In the genomic region with DNA sequence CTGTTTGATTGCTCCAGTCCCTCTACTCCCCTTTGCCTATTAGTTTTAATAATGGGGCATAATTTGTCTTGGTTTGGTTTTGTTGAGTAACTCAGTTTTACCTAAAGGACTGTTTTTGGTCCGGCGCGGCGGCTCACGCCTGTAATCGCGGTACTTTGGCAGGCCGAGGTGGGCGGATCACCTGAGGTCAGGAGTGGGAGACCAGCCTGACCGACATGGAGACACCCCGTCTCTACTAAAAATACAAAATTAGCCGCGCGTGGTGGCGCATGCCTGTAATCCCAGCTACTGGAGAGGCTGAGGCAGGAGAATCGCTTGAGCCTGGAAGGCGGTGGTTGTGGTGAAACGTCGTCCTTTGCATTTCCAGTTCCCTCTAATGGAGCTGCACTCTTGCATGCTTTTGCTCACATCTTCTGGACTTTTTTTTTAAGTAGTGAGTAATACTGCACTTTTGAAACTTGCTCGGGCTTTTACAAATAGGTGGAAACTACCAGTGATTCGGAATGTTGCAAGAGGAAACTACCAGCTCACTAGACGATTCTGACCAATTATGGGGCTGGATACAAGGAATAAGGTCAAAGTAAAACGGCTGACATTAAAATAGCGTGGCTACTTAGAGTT, we compare ENCODE assay signal across 8 cellular contexts. TPM values are rescaled to one million over a fixed set of nuclear protein-coding genes. Genes with fewer than 3 reads are reported as not detected.
DNase-seq lines count a peak whose midpoint lies in the region; ATAC-seq and TF ChIP-seq lines count a peak whose summit lies in the region.

No MANE protein-coding gene starts in this region.

- ATAC-seq in GM21723 (IDR thresholded peaks at IDR 0.05; ENCODE audit: unreplicated experiment), result peak; percentile 6
- peak; percentile 10 for ATAC-seq in IMR-90 (ENCODE audit: low read depth)
- no peak for ATAC-seq in activated CD8-positive, alpha-beta memory T cell treated with anti-CD3 and anti-CD28 coated beads, Interleukin-2, amount 10 ng/mL, durations not matched to agents 7 days and 5 days

- H3K27ac ChIP-seq in IMR-90 (ENCODE audit: insufficient read depth, low read length), result peak overlapping the region; percentile 62

- H3K4me1 Mint-ChIP-seq in activated CD8-positive, alpha-beta memory T cell treated with anti-CD3 and anti-CD28 coated beads, Interleukin-2, amount 10 ng/mL, durations not matched to agents 7 days and 5 days, result peaks cover 33% of the 10 kb centered on the region

- H3K36me3 ChIP-seq in IMR-90 (ENCODE audit: control insufficient read depth, insufficient read depth, low read length), result peaks cover 18% of the 10 kb centered on the region

- H2BK5ac ChIP-seq in IMR-90 (ENCODE audit: low read depth, low read length, poor library complexity, severe bottlenecking), result peak overlapping the region; percentile 57

- H3K27ac Mint-ChIP-seq in activated CD8-positive, alpha-beta memory T cell treated with anti-CD3 and anti-CD28 coated beads, Interleukin-2, amount 10 ng/mL, durations not matched to agents 7 days and 5 days, result peak overlapping the region; percentile 82

- H4K5ac ChIP-seq in IMR-90 (ENCODE audit: low read depth, low read length), result peak overlapping the region; percentile 42; the same call in 1 of the 2 replicates

- CTCF ChIA-PET in IMR-90 (lab: Yijun Ruan, JAX), result interaction anchor here (0.9 to 1.6 kb wide), 2 partner anchors 31 to 88 kb away, joined by 3 to 6 read pairs; no protein-coding TSS in a partner anchor
- CTCF ChIA-PET in activated CD8-positive, alpha-beta memory T cell treated with anti-CD3 and anti-CD28 coated beads, Interleukin-2, amount 10 ng/mL, durations not matched to agents 7 days and 5 days (lab: Charles Lee), result interaction anchor here (0.7 to 2.2 kb wide), 8 partner anchors 12 to 87 kb away, joined by 3 to 10 read pairs (median 6); no protein-coding TSS in a partner anchor

- POLR2A ChIA-PET in IMR-90 (lab: Charles Lee; ENCODE audit: unreplicated experiment), result no interaction called here

- H3K4me1 ChIP-seq in IMR-90 (ENCODE audit: control insufficient read depth, insufficient read depth, low read length), result peaks cover 9% of the 10 kb centered on the region

- dilution Hi-C loops in IMR-90 (cut with HindIII; ENCODE audit: low sequenced_read_pairs, unreplicated experiment), result no loop called here

- H3K79me1 ChIP-seq in IMR-90 (ENCODE audit: low read depth in 1 of 2, low read length in 2 of 2), result peaks cover 7 to 28% of the 10 kb centered on the region in 2 experiments

- no peak overlapping the region for H2AK5ac ChIP-seq in IMR-90 (ENCODE audit: low read depth, low read length)

- H3K23ac ChIP-seq in IMR-90 (ENCODE audit: low read depth, low read length), result peak overlapping the region; percentile 39

- TF ChIP-seq RAD21 in IMR-90 (IDR thresholded peaks at IDR 0.05; ENCODE audit: low read length), result no peak

- no peak for TF ChIP-seq POLR2A in IMR-90 (IDR thresholded peaks at IDR 0.05; ENCODE audit: low read depth, low read length)

- peak overlapping the region; percentile 19; the same call in 1 of the 2 replicates for H3K4me3 ChIP-seq in IMR-90 (ENCODE audit: insufficient read depth, low read depth, low read length)
- H3K4me3 ChIP-seq in foreskin fibroblast (ENCODE audit: low read depth in 1 of 2, low read length in 2 of 2), result peak overlapping the region; percentile 31 to 43

- H2BK20ac ChIP-seq in IMR-90 (ENCODE audit: low read depth, low read length), result no peak overlapping the region

- H3K4ac ChIP-seq in IMR-90 (ENCODE audit: low read depth, low read length), result peak overlapping the region; percentile 30; the same call in 1 of the 2 replicates

- intact Hi-C loops in IMR-90 (cut with micrococcal nuclease), result loop anchor here (1.0 to 5.0 kb wide), 4 partner anchors 31 to 87 kb away; partner anchors contain the start of gene CANX

- BruUV-seq in IMR-90 (replicated peaks; lab: Mats Ljungman, UMichigan), result no TSS peak

- in situ Hi-C loops in IMR-90 (cut with MboI; ENCODE audit: low sequenced_read_pairs), result no loop called here

- H4K91ac ChIP-seq in IMR-90 (ENCODE audit: insufficient read depth, low read depth, low read length), result no peak overlapping the region

- no peak overlapping the region for H2AFZ ChIP-seq in IMR-90 (replicated peaks; ENCODE audit: low read length, poor library complexity)

- WGBS in IMR-90 (ENCODE audit: extremely low coverage in 2 of 2, insufficient read length in 1 of 2), 2 experiments, result 67% methylated on average over 3 of the region's 24 CpGs; no CpG with 5 or more reads in 1 of the 2 experiments

- no peaks in the 10 kb centered on the region for H3K9me3 Mint-ChIP-seq in activated CD8-positive, alpha-beta memory T cell treated with anti-CD3 and anti-CD28 coated beads, Interleukin-2, amount 10 ng/mL, durations not matched to agents 7 days and 5 days (ENCODE audit: low read depth)

- 0 out of 2 replicates have a peak overlapping the region, but pooled peaks have one; percentile 17 for H3K56ac ChIP-seq in IMR-90 (ENCODE audit: extremely low read depth, insufficient read depth, low read length)

- H3K36me3 Mint-ChIP-seq in activated CD8-positive, alpha-beta memory T cell treated with anti-CD3 and anti-CD28 coated beads, Interleukin-2, amount 10 ng/mL, durations not matched to agents 7 days and 5 days, result peaks cover 33% of the 10 kb centered on the region

- peak overlapping the region; percentile 41 for H3K4me2 ChIP-seq in IMR-90 (ENCODE audit: low read depth, low read length)

- H3K27me3 Mint-ChIP-seq in activated CD8-positive, alpha-beta memory T cell treated with anti-CD3 and anti-CD28 coated beads, Interleukin-2, amount 10 ng/mL, durations not matched to agents 7 days and 5 days, result no peaks in the 10 kb centered on the region

- H2BK15ac ChIP-seq in IMR-90 (ENCODE audit: low read depth, low read length), result no peak overlapping the region

- peak overlapping the region; percentile 16 to 22; a peak in 3 of 4 replicates for H4K8ac ChIP-seq in IMR-90 (ENCODE audit: low read depth in 2 of 2, low read length in 2 of 2)

- H4K20me1 ChIP-seq in IMR-90 (ENCODE audit: insufficient read depth, low read length), result peaks cover 35% of the 10 kb centered on the region

- peaks cover 3% of the 10 kb centered on the region; the same call in 1 of the 2 replicates for H3K9me1 ChIP-seq in IMR-90 (ENCODE audit: insufficient read depth, low read length)

- no peak overlapping the region for H2AK9ac ChIP-seq in IMR-90 (replicated peaks; ENCODE audit: low read depth, low read length, poor library complexity)

- peak overlapping the region; percentile 21; the same call in 1 of the 2 replicates for H3K9ac ChIP-seq in IMR-90 (ENCODE audit: low read depth, low read length)

- no peaks in the 10 kb centered on the region for H3K27me3 ChIP-seq in IMR-90 (ENCODE audit: control insufficient read depth, insufficient read depth, low read length)

- peak; percentile 82 for DNase-seq in GF-D8 (lab: John Stamatoyannopoulos, UW)
- peak; percentile 89 for DNase-seq in IMR-90
- peak; percentile 45 for DNase-seq in activated CD8-positive, alpha-beta memory T cell treated with anti-CD3 and anti-CD28 coated beads, Interleukin-2, amount 10 ng/mL, durations not matched to agents 7 days and 5 days
- peak; percentile 83 to 89 for DNase-seq in foreskin fibroblast
- peak; percentile 92 for DNase-seq in renal cortical epithelial cell (ENCODE audit: low read depth)
- no peak for DNase-seq in GM19238 (ENCODE audit: insufficient read length, low spot score)
- no peak for DNase-seq in NCI-H2107 (lab: John Stamatoyannopoulos, UW)

- H3K9me3 ChIP-seq in IMR-90 (ENCODE audit: control insufficient read depth, insufficient read depth, low read length), result no peaks in the 10 kb centered on the region

- H3K14ac ChIP-seq in IMR-90 (replicated peaks; ENCODE audit: low read depth, low read length), result no peak overlapping the region

- H3K4me3 Mint-ChIP-seq in activated CD8-positive, alpha-beta memory T cell treated with anti-CD3 and anti-CD28 coated beads, Interleukin-2, amount 10 ng/mL, durations not matched to agents 7 days and 5 days, result peak overlapping the region; percentile 96

- TF ChIP-seq CTCF in IMR-90 (conservative IDR thresholded peaks at IDR 0.05; ENCODE audit: low read depth, low read length) (no peak), foreskin fibroblast (IDR thresholded peaks at IDR 0.05; ENCODE audit: low read depth, low read length) (no peak)

- peak overlapping the region; percentile 53; the same call in 1 of the 2 replicates for H3K18ac ChIP-seq in IMR-90 (ENCODE audit: low read depth, low read length)

- no peak overlapping the region for H2BK120ac ChIP-seq in IMR-90 (ENCODE audit: low read depth, low read length)

TF ChIP-seq in IMR-90, 13 proteins besides CTCF, POLR2A, EP300 and RAD21 (continues in another document):
- peak; percentile 90 for TF ChIP-seq CEBPB (IDR thresholded peaks at IDR 0.05; ENCODE audit: low read depth, low read length)
- no peak for TF ChIP-seq RCOR1 (IDR thresholded peaks at IDR 0.05; ENCODE audit: insufficient replicate concordance, low read length)

RNA-seq across cellular contexts. Expression of gene MAML1, which starts 0.7 kb away (rescaled TPM):
- 4.7 TPM in 2 replicates for total RNA-seq in IMR-90 (2012; rRNA removed)
- 10.2 and 20.4 TPM in 2 replicates for polyA plus RNA-seq in IMR-90 (2012; rRNA removed)
- 4.5 and 7.3 TPM in 2 replicates for polyA plus RNA-seq in IMR-90 (2012; cell fraction: cytosol; rRNA removed)
- polyA plus RNA-seq in IMR-90 (2012; cell fraction: nucleus; rRNA removed; ENCODE audit: low replicate concordance), result 13.3 and 15.0 TPM in 2 replicates
- total RNA-seq in activated CD8-positive, alpha-beta memory T cell treated with anti-CD3 and anti-CD28 coated beads, Interleukin-2, amount 10 ng/mL, durations not matched to agents 7 days and 5 days, result 10 to 100 TPM; 34.7 to 34.9 TPM
- total RNA-seq in renal cortical epithelial cell, result 4.2 and 14.5 TPM in 2 replicates

RNA-seq across cellular contexts. Expression of gene CANX, which starts 33.1 kb away (rescaled TPM):
- total RNA-seq in IMR-90 (2012; rRNA removed) (345 and 552 TPM in 2 replicates), renal cortical epithelial cell (755 and 1,435 TPM in 2 replicates)
- polyA plus RNA-seq in IMR-90 (2012; rRNA removed), result 216 and 233 TPM in 2 replicates
- polyA plus RNA-seq in IMR-90 (2012; cell fraction: cytosol; rRNA removed), result 37.1 and 61.3 TPM in 2 replicates
- 10.6 and 62.2 TPM in 2 replicates for polyA plus RNA-seq in IMR-90 (2012; cell fraction: nucleus; rRNA removed; ENCODE audit: low replicate concordance)
- 100 to 1,000 TPM; 273 to 457 TPM for total RNA-seq in activated CD8-positive, alpha-beta memory T cell treated with anti-CD3 and anti-CD28 coated beads, Interleukin-2, amount 10 ng/mL, durations not matched to agents 7 days and 5 days

RNA-seq across cellular contexts. Expression of gene CBY3, which starts 51.1 kb away (rescaled TPM):
- total RNA-seq in IMR-90 (2012; rRNA removed) (0.18 TPM in 1 of 2 replicates, not detected in the other), renal cortical epithelial cell (not detected in 2 replicates)
- not detected in 2 replicates for polyA plus RNA-seq in IMR-90 (2012; rRNA removed)
- polyA plus RNA-seq in IMR-90 (2012; cell fraction: cytosol; rRNA removed), result not detected in 2 replicates
- not detected in 2 replicates for polyA plus RNA-seq in IMR-90 (2012; cell fraction: nucleus; rRNA removed; ENCODE audit: low replicate concordance)
- under 1 TPM in 1 of 2 experiments, not detected in 1; 0.59 TPM for total RNA-seq in activated CD8-positive, alpha-beta memory T cell treated with anti-CD3 and anti-CD28 coated beads, Interleukin-2, amount 10 ng/mL, durations not matched to agents 7 days and 5 days

Comparison
In these comparisons a context has a peak if more than half of its experiments do, and no peak if none do; other contexts are left out.
1. DNase-seq: peak in GF-D8 (single experiment), IMR-90 (single experiment), activated CD8-positive, alpha-beta memory T cell treated with anti-CD3 and anti-CD28 coated beads, Interleukin-2, amount 10 ng/mL, durations not matched to agents 7 days and 5 days (single experiment), foreskin fibroblast (2 of 2) and renal cortical epithelial cell (single experiment); none in GM19238 (single experiment) and NCI-H2107 (single experiment).